Comparison of ENCODE assay signal across 8 cellular contexts in genomic region chr20:44979090-44979621, GRCh38. TPM values are rescaled to one million over a fixed set of nuclear protein-coding genes. Genes with fewer than 3 reads are reported as not detected.
DNase-seq lines count a peak whose midpoint lies in the region; ATAC-seq and FAIRE-seq lines count a peak whose summit lies in the region.

No MANE protein-coding gene starts in this region.

- H3K9me3 ChIP-seq in CD4-positive, alpha-beta memory T cell (ENCODE audit: control insufficient read depth in 1 of 2, low read length in 2 of 2): no peaks in the 10 kb centered on the region

- CTCF ChIA-PET in CD4-positive, alpha-beta memory T cell (lab: Charles Lee; ENCODE audit: partially characterized antibody): interaction anchor here (0.9 to 8.4 kb wide), 7 partner anchors 9 to 117 kb away, joined by 3 to 63 read pairs (median 5); partner anchors contain the start of genes STK4 and TOMM34
- CTCF ChIA-PET in activated CD4-positive, alpha-beta T cell treated with anti-CD3 and anti-CD28 coated beads, Interleukin-2, amount 10 ng/mL, durations not matched to agents 7 days and 5 days (lab: Charles Lee): interaction anchor here (1.3 to 2.8 kb wide), 3 partner anchors 11 to 16 kb away, joined by 3 to 13 read pairs (median 8); no protein-coding TSS in a partner anchor

- intact Hi-C loops in CD4-positive, alpha-beta memory T cell (cut with micrococcal nuclease): loop anchor here (1.0 to 2.0 kb wide), 3 partner anchors 10 to 18 kb away; partner anchors contain the start of genes STK4 and TOMM34

- H3K4me3 ChIP-seq in CD4-positive, alpha-beta memory T cell (ENCODE audit: low read length in 2 of 2): peak overlapping the region; percentile 11 to 33

- peak; percentile 86 to 94 (median 88) for DNase-seq in CD4-positive, alpha-beta memory T cell
- DNase-seq in HTR-8/SVneo (ENCODE audit: insufficient read length, low spot score): no peak
- peak; percentile 85 for DNase-seq in activated CD4-positive, alpha-beta T cell treated with anti-CD3 and anti-CD28 coated beads, Interleukin-2, amount 10 ng/mL, durations not matched to agents 7 days and 5 days
- peak; percentile 61 for DNase-seq in globus pallidus (ENCODE audit: low spot score)
- peak; percentile 41 for DNase-seq in stimulated activated CD8-positive, alpha-beta memory T cell treated with anti-CD3 and anti-CD28 coated beads, Interleukin-4, amount 100 ng/mL, for 24 hours (ENCODE audit: low read depth)
- no peak for DNase-seq in NCI-H1048 (lab: John Stamatoyannopoulos, UW)
- DNase-seq in NCI-H446 (lab: John Stamatoyannopoulos, UW): no peak

- POLR2A ChIA-PET in CD4-positive, alpha-beta memory T cell (lab: Charles Lee; ENCODE audit: partially characterized antibody): interaction anchor here (1.0 to 7.8 kb wide), 14 partner anchors 10 to 94 kb away, joined by 3 to 246 read pairs (median 4); partner anchors contain the start of genes PABPC1L, STK4, TOMM34 and YWHAB
- POLR2A ChIA-PET in activated CD4-positive, alpha-beta T cell treated with anti-CD3 and anti-CD28 coated beads, Interleukin-2, amount 10 ng/mL, durations not matched to agents 7 days and 5 days (lab: Charles Lee): no interaction called here

- H3K27me3 Mint-ChIP-seq in CD4-positive, alpha-beta memory T cell: no peaks in the 10 kb centered on the region
- no peaks in the 10 kb centered on the region for H3K27me3 Mint-ChIP-seq in activated CD4-positive, alpha-beta T cell treated with anti-CD3 and anti-CD28 coated beads, Interleukin-2, amount 10 ng/mL, durations not matched to agents 7 days and 5 days

- peak; percentile 80 for ATAC-seq in GM21381 (IDR thresholded peaks at IDR 0.05; ENCODE audit: unreplicated experiment)

- no peaks in the 10 kb centered on the region for H3K27me3 ChIP-seq in CD4-positive, alpha-beta memory T cell (ENCODE audit: insufficient read depth, low read length)

- H3K4me3 Mint-ChIP-seq in CD4-positive, alpha-beta memory T cell: peak overlapping the region; percentile 67 to 91 (median 83)
- peak overlapping the region; percentile 64 for H3K4me3 Mint-ChIP-seq in activated CD4-positive, alpha-beta T cell treated with anti-CD3 and anti-CD28 coated beads, Interleukin-2, amount 10 ng/mL, durations not matched to agents 7 days and 5 days

- peak; percentile 28 for FAIRE-seq in HTR-8/SVneo (lab: Jason Lieb, UNC)

- H3K36me3 Mint-ChIP-seq in CD4-positive, alpha-beta memory T cell: peaks cover 62 to 75% of the 10 kb centered on the region in 2 donors
- H3K36me3 Mint-ChIP-seq in activated CD4-positive, alpha-beta T cell treated with anti-CD3 and anti-CD28 coated beads, Interleukin-2, amount 10 ng/mL, durations not matched to agents 7 days and 5 days (ENCODE audit: low read depth): peaks cover 83% of the 10 kb centered on the region

- peaks cover 60% of the 10 kb centered on the region for H3K36me3 ChIP-seq in CD4-positive, alpha-beta memory T cell (ENCODE audit: insufficient read depth, low read length)

- peak overlapping the region; percentile 92 to 99 (median 97) for H3K27ac Mint-ChIP-seq in CD4-positive, alpha-beta memory T cell
- peak overlapping the region; percentile 93 for H3K27ac Mint-ChIP-seq in activated CD4-positive, alpha-beta T cell treated with anti-CD3 and anti-CD28 coated beads, Interleukin-2, amount 10 ng/mL, durations not matched to agents 7 days and 5 days

- peaks cover 98% of the 10 kb centered on the region for H3K4me1 ChIP-seq in CD4-positive, alpha-beta memory T cell (ENCODE audit: insufficient read depth, low read length)

- peaks cover 0 to 2% (median 0%) of the 10 kb centered on the region in 8 donors for H3K9me3 Mint-ChIP-seq in CD4-positive, alpha-beta memory T cell
- no peaks in the 10 kb centered on the region for H3K9me3 Mint-ChIP-seq in activated CD4-positive, alpha-beta T cell treated with anti-CD3 and anti-CD28 coated beads, Interleukin-2, amount 10 ng/mL, durations not matched to agents 7 days and 5 days

- H3K4me1 Mint-ChIP-seq in CD4-positive, alpha-beta memory T cell: peaks cover 65 to 94% (median 80%) of the 10 kb centered on the region in 4 donors
- peaks cover 75% of the 10 kb centered on the region for H3K4me1 Mint-ChIP-seq in activated CD4-positive, alpha-beta T cell treated with anti-CD3 and anti-CD28 coated beads, Interleukin-2, amount 10 ng/mL, durations not matched to agents 7 days and 5 days

- H3K27ac ChIP-seq in CD4-positive, alpha-beta memory T cell (ENCODE audit: low read depth, low read length): peak overlapping the region; percentile 84

RNA-seq across cellular contexts. Expression of gene STK4, which starts 12.8 kb away (rescaled TPM):
- total RNA-seq in CD4-positive, alpha-beta memory T cell: 100 to 1,000 TPM; 358 to 374 TPM
- polyA plus RNA-seq in CD4-positive, alpha-beta memory T cell: 100 to 1,000 TPM; 151 to 266 TPM
- 100 to 1,000 TPM; 201 to 229 TPM for total RNA-seq in activated CD4-positive, alpha-beta T cell treated with anti-CD3 and anti-CD28 coated beads, Interleukin-2, amount 10 ng/mL, durations not matched to agents 7 days and 5 days

RNA-seq across cellular contexts. Expression of gene TOMM34, which starts 19.0 kb away (rescaled TPM):
- total RNA-seq in CD4-positive, alpha-beta memory T cell: 1 to 10 TPM; 7.6 to 8.5 TPM
- polyA plus RNA-seq in CD4-positive, alpha-beta memory T cell: 10 to 100 TPM; 18.7 to 23.4 TPM
- total RNA-seq in activated CD4-positive, alpha-beta T cell treated with anti-CD3 and anti-CD28 coated beads, Interleukin-2, amount 10 ng/mL, durations not matched to agents 7 days and 5 days: 10 to 100 TPM; 21.4 to 23.3 TPM

Comparison
In these comparisons a context has a peak if more than half of its experiments do, and no peak if none do; other contexts are left out.
1. DNase-seq: peak in CD4-positive, alpha-beta memory T cell (5 of 5), activated CD4-positive, alpha-beta T cell treated with anti-CD3 and anti-CD28 coated beads, Interleukin-2, amount 10 ng/mL, durations not matched to agents 7 days and 5 days (single experiment), globus pallidus (single experiment) and stimulated activated CD8-positive, alpha-beta memory T cell treated with anti-CD3 and anti-CD28 coated beads, Interleukin-4, amount 100 ng/mL, for 24 hours (single experiment); none in HTR-8/SVneo (single experiment), NCI-H1048 (single experiment) and NCI-H446 (0 of 2).